In the genomic region with DNA sequence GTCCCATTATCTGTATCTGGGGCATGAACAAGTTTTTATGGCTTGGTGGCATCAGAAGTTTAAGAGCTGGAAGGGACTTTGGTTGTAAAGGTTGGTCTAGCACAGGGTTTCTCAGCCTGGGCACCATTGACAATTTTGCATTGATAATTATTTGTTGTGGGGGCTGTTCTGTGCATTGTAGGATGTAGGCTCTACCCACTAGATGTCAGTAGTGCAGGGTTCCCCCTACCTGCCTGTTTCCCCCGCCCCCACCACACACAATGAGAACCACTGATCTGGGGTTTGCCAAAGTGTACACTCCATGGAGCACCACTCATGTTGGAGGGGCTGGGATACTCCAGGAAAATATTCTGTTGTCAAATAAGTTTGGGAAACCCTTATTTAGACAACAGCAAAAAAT, we compare ENCODE assay signal across 11 cellular contexts. TPM values are rescaled to one million over a fixed set of nuclear protein-coding genes. Genes with fewer than 3 reads are reported as not detected.
DNase-seq lines count a peak whose midpoint lies in the region; ATAC-seq and TF ChIP-seq lines count a peak whose summit lies in the region.
"Had no signal": no experiment of that assay in that cellular context is flagged by ENCODE, and none has a peak within 500 bp of the region (broad histone marks: within the 10 kb centered on the region; RNA-seq: fewer than 3 reads in every experiment).

No MANE protein-coding gene starts in this region.

- no peak overlapping the region for H3K4me3 ChIP-seq in WERI-Rb-1 (ENCODE audit: low read depth, low read length)

- intact Hi-C loops in natural killer cell (cut with micrococcal nuclease): no loop called here

- H3K27me3 Mint-ChIP-seq in natural killer cell (ENCODE audit: low read depth in 2 of 2): no peaks in the 10 kb centered on the region
- H3K27me3 Mint-ChIP-seq in natural killer cell treated with Interleukin-12 subunit alpha and Interleukin-12 subunit beta and Interleukin-15 and Interleukin-18, amount 100 ng/mL, for 72 hours: no peaks in the 10 kb centered on the region

- peak in 2 of 3 donors; percentile 51 to 55 for ATAC-seq in natural killer cell
- ATAC-seq in natural killer cell treated with Interleukin-12 subunit alpha and Interleukin-12 subunit beta and Interleukin-15 and Interleukin-18, amount 100 ng/mL, for 72 hours: no peak
- ATAC-seq in HG02610 (IDR thresholded peaks at IDR 0.05; ENCODE audit: unreplicated experiment): peak; percentile 42
- peak; percentile 77 for ATAC-seq in stimulated activated naive CD8-positive, alpha-beta T cell treated with anti-CD3 and anti-CD28 coated beads, Interleukin-15, Interleukin-2, amounts not matched to agents 100 U/mL and 50 U/mL, for 24 hours
- ATAC-seq in GM19452 (IDR thresholded peaks at IDR 0.05; ENCODE audit: unreplicated experiment): no peak
- ATAC-seq in GM18867 (IDR thresholded peaks at IDR 0.05; ENCODE audit: unreplicated experiment): no peak
- ATAC-seq: activated naive CD4-positive, alpha-beta T cell treated with anti-CD3 and anti-CD28 coated beads, Interleukin-2, amount 50 U/mL, for 72 hours had no signal

- H3K9me3 Mint-ChIP-seq in natural killer cell: no peaks in the 10 kb centered on the region
- no peaks in the 10 kb centered on the region for H3K9me3 Mint-ChIP-seq in natural killer cell treated with Interleukin-12 subunit alpha and Interleukin-12 subunit beta and Interleukin-15 and Interleukin-18, amount 100 ng/mL, for 72 hours

- H3K36me3 ChIP-seq in WERI-Rb-1: no peaks in the 10 kb centered on the region

- H3K27ac Mint-ChIP-seq in natural killer cell: peak overlapping the region in 1 of 2 donors; percentile 41
- H3K27ac Mint-ChIP-seq in natural killer cell treated with Interleukin-12 subunit alpha and Interleukin-12 subunit beta and Interleukin-15 and Interleukin-18, amount 100 ng/mL, for 72 hours: no peak overlapping the region
- H3K27ac Mint-ChIP-seq: activated naive CD4-positive, alpha-beta T cell treated with anti-CD3 and anti-CD28 coated beads, Interleukin-2, amount 50 U/mL, for 72 hours had no signal

- no peaks in the 10 kb centered on the region for H3K27me3 ChIP-seq in WERI-Rb-1 (ENCODE audit: insufficient read depth, low read depth, severe bottlenecking)

- H3K36me3 Mint-ChIP-seq in natural killer cell: no peaks in the 10 kb centered on the region
- H3K36me3 Mint-ChIP-seq in natural killer cell treated with Interleukin-12 subunit alpha and Interleukin-12 subunit beta and Interleukin-15 and Interleukin-18, amount 100 ng/mL, for 72 hours: no peaks in the 10 kb centered on the region

- H3K4me3 Mint-ChIP-seq in natural killer cell: no peak overlapping the region
- no peak overlapping the region for H3K4me3 Mint-ChIP-seq in natural killer cell treated with Interleukin-12 subunit alpha and Interleukin-12 subunit beta and Interleukin-15 and Interleukin-18, amount 100 ng/mL, for 72 hours

- DNase-seq in natural killer cell (no peak), WERI-Rb-1 (peak; percentile 32), NCI-H510A (lab: John Stamatoyannopoulos, UW) (no peak)
- DNase-seq in natural killer cell treated with Interleukin-12 subunit alpha and Interleukin-12 subunit beta and Interleukin-15 and Interleukin-18, amount 100 ng/mL, for 72 hours (ENCODE audit: low spot score): no peak
- peak; percentile 28 for DNase-seq in stimulated activated naive CD8-positive, alpha-beta T cell treated with anti-CD3 and anti-CD28 coated beads, Interleukin-15, Interleukin-2, amounts not matched to agents 100 U/mL and 50 U/mL, for 24 hours
- DNase-seq: immature natural killer cell; stimulated activated CD4-positive, alpha-beta T cell treated with anti-CD3 and anti-CD28 coated beads, Interleukin-2, amount 100 ng/mL, for 24 hours had no signal

- TF ChIP-seq CTCF in natural killer cell (IDR thresholded peaks at IDR 0.05) (no peak), WERI-Rb-1 (IDR thresholded peaks at IDR 0.05; ENCODE audit: low read depth, low read length) (peak; percentile 56; the same call in 1 of the 2 replicates)

- H3K9me3 ChIP-seq in WERI-Rb-1 (ENCODE audit: severe bottlenecking): peaks cover 4% of the 10 kb centered on the region

- H3K27ac ChIP-seq in WERI-Rb-1: no peak overlapping the region

- H3K4me1 Mint-ChIP-seq in natural killer cell: peaks cover 74 to 82% of the 10 kb centered on the region in 2 donors
- peaks cover 44 to 57% of the 10 kb centered on the region in 2 donors for H3K4me1 Mint-ChIP-seq in natural killer cell treated with Interleukin-12 subunit alpha and Interleukin-12 subunit beta and Interleukin-15 and Interleukin-18, amount 100 ng/mL, for 72 hours (ENCODE audit: low read depth in 2 of 2)

RNA-seq across cellular contexts. Expression of a gene that starts 42.7 kb away (rescaled TPM):
- 10 to 100 TPM; 71.5 to 94.9 (median 84.7) TPM for total RNA-seq in natural killer cell
- 10 to 100 TPM; 12.5 to 17.2 TPM for total RNA-seq in natural killer cell treated with Interleukin-12 subunit alpha and Interleukin-12 subunit beta and Interleukin-15 and Interleukin-18, amount 100 ng/mL, for 72 hours

Comparison
In these comparisons a context has a peak if more than half of its experiments do, and no peak if none do; other contexts are left out.
1. ATAC-seq: peak in natural killer cell (2 of 3), HG02610 (single experiment) and stimulated activated naive CD8-positive, alpha-beta T cell treated with anti-CD3 and anti-CD28 coated beads, Interleukin-15, Interleukin-2, amounts not matched to agents 100 U/mL and 50 U/mL, for 24 hours (single experiment); none in natural killer cell treated with Interleukin-12 subunit alpha and Interleukin-12 subunit beta and Interleukin-15 and Interleukin-18, amount 100 ng/mL, for 72 hours (0 of 2), GM19452 (single experiment) and GM18867 (single experiment).
2. DNase-seq: peak in WERI-Rb-1 (single experiment) and stimulated activated naive CD8-positive, alpha-beta T cell treated with anti-CD3 and anti-CD28 coated beads, Interleukin-15, Interleukin-2, amounts not matched to agents 100 U/mL and 50 U/mL, for 24 hours (single experiment); none in natural killer cell (single experiment), natural killer cell treated with Interleukin-12 subunit alpha and Interleukin-12 subunit beta and Interleukin-15 and Interleukin-18, amount 100 ng/mL, for 72 hours (single experiment) and NCI-H510A (single experiment).